Comparison of ENCODE assay signal across 18 cellular contexts in the genomic region with DNA sequence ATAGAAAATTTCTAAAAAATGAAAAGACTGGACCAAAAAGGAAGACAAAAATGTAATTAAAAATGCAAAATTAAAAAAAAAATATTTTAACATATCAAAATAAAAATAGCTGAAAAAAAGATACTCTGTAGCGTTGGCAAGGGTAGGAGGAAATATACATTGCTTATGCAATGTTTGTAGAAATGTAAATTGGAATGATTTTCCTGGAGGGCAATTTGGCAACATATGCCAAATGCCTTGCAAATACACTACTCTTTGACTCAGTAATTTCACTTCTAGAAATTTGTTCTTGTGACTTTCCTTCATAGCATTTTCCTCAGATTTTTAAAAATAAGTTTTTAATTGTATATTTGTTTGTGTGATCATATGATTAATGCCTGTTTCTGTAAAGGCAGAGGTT.
DNase-seq lines count a peak whose midpoint lies in the region; FAIRE-seq and TF ChIP-seq lines count a peak whose summit lies in the region.
"Had no signal": no experiment of that assay in that cellular context is flagged by ENCODE, and none has a peak within 500 bp of the region (broad histone marks: within the 10 kb centered on the region; RNA-seq: fewer than 3 reads in every experiment).

No MANE protein-coding gene starts in this region.

- H3K9me3 ChIP-seq in breast epithelium = no peaks in the 10 kb centered on the region
- no peaks in the 10 kb centered on the region for H3K9me3 ChIP-seq in CD8-positive, alpha-beta memory T cell (ENCODE audit: low read length)

- H3K4me1 ChIP-seq in breast epithelium = no peaks in the 10 kb centered on the region
- no peaks in the 10 kb centered on the region for H3K4me1 ChIP-seq in CD8-positive, alpha-beta memory T cell (ENCODE audit: insufficient read depth, low read length)

- no peak for TF ChIP-seq POLR2A in breast epithelium (IDR thresholded peaks at IDR 0.05)

- in situ Hi-C loops in T47D (cut with HindIII; ENCODE audit: low pct_unique_long_range_greater_than_20kb, low sequenced_read_pairs) = no loop called here

- CTCF ChIA-PET in CD8-positive, alpha-beta memory T cell (lab: Charles Lee) = no interaction called here

- DNase-seq in T47D (ENCODE audit: low read depth in 1 of 2, low spot score in 1 of 2) = peak; percentile 7 to 57
- no peak for DNase-seq in breast epithelium (ENCODE audit: low spot score in 2 of 2)
- DNase-seq in superior temporal gyrus (ENCODE audit: extremely low spot score) = peak; percentile 13
- no peak for DNase-seq in NCI-H774 (lab: John Stamatoyannopoulos, UW)
- DNase-seq in CD8-positive, alpha-beta memory T cell = no peak
- DNase-seq: 8988T; C1 segment of cervical spinal cord; CD8-positive, alpha-beta T cell; DMS 273 treated with DMSO at 0.1 percent for 48 hours; DMS79; EL; GDM1; H9 had no signal

- H3K36me3 ChIP-seq in breast epithelium = no peaks in the 10 kb centered on the region
- H3K36me3 ChIP-seq in CD8-positive, alpha-beta memory T cell (ENCODE audit: insufficient read depth, low read length) = no peaks in the 10 kb centered on the region

- POLR2A ChIA-PET in CD8-positive, alpha-beta memory T cell (lab: Charles Lee) = no interaction called here

- TF ChIP-seq CTCF in breast epithelium (IDR thresholded peaks at IDR 0.05) = no peak

- H3K4me3 ChIP-seq in breast epithelium = no peak overlapping the region
- no peak overlapping the region for H3K4me3 ChIP-seq in CD8-positive, alpha-beta memory T cell (ENCODE audit: low read length)
- H3K4me3 ChIP-seq: GM12878, GM23338 had no signal

- peak overlapping the region in 1 of 8 donors; percentile 7 for H3K27ac Mint-ChIP-seq in CD8-positive, alpha-beta memory T cell
- H3K27ac Mint-ChIP-seq: CD8-positive, alpha-beta T cell; GM23338; H9 had no signal

- H3K36me3 Mint-ChIP-seq in CD8-positive, alpha-beta memory T cell = no peaks in the 10 kb centered on the region
- H3K36me3 Mint-ChIP-seq: CD8-positive, alpha-beta T cell had no signal

- H3K27ac ChIP-seq in breast epithelium = no peak overlapping the region
- H3K27ac ChIP-seq in CD8-positive, alpha-beta memory T cell (ENCODE audit: low read depth, low read length) = no peak overlapping the region

- H3K9me3 Mint-ChIP-seq in CD8-positive, alpha-beta memory T cell = no peaks in the 10 kb centered on the region
- H3K9me3 Mint-ChIP-seq: CD8-positive, alpha-beta T cell; H9 had no signal

- H3K4me3 Mint-ChIP-seq in CD8-positive, alpha-beta memory T cell = no peak overlapping the region
- H3K4me3 Mint-ChIP-seq: CD8-positive, alpha-beta T cell; GM23338; H9 had no signal

- H3K27me3 ChIP-seq in breast epithelium = no peaks in the 10 kb centered on the region
- no peaks in the 10 kb centered on the region for H3K27me3 ChIP-seq in CD8-positive, alpha-beta memory T cell (ENCODE audit: insufficient read depth, low read length, poor library complexity, severe bottlenecking)

- H3K4me1 Mint-ChIP-seq in CD8-positive, alpha-beta memory T cell = no peaks in the 10 kb centered on the region

- intact Hi-C loops in breast epithelium (cut with DNase I; ENCODE audit: low total_unique reads) = no loop called here

- peaks cover 5 to 37% of the 10 kb centered on the region in 2 donors for H3K27me3 Mint-ChIP-seq in CD8-positive, alpha-beta memory T cell

- peak; percentile 39 for FAIRE-seq in endometrium (lab: Jason Lieb, UNC)
- FAIRE-seq: D721Med, GM12878, GM19239 had no signal

Comparison
In these comparisons a context has a peak if more than half of its experiments do, and no peak if none do; other contexts are left out.
1. DNase-seq: peak in T47D (2 of 2) and superior temporal gyrus (single experiment); none in breast epithelium (0 of 2), NCI-H774 (single experiment) and CD8-positive, alpha-beta memory T cell (0 of 5).